21 cellular contexts compared by ENCODE assay signal in the genomic region with DNA sequence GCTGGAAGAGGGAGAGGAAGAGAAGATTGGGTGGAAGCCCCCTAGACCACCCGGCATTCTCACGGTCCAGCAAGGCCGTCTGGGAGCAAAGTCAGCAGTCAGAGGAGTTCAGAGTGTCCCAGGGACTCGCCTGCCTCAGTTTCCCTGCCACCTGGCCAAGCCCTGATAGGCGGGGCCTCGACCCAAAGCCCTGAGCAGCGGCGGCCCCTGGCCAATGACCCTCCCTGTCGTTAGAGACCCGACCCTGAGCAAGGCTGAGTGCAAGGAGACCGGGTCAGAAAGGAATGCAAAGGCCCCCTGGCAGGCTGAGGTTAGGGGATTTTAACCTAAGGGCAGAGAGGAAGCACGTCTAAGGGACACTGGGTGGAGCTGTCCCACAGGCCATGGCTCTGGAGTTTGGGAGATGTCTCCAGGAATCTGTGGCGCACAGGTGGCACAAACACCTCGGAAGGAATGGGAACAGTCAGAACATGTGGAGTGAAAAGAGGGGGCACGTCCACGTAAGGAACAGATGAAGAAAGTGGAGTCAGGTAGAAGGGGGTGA.
A peak's percentile ranks its signal among the peaks of the same experiment; 100 is the strongest.
DNase-seq lines count a peak whose midpoint lies in the region; ATAC-seq, FAIRE-seq and TF ChIP-seq lines count a peak whose summit lies in the region.
"Had no signal": no experiment of that assay in that cellular context is flagged by ENCODE, and none has a peak within 500 bp of the region (broad histone marks: within the 10 kb centered on the region; RNA-seq: fewer than 3 reads in every experiment).

No MANE protein-coding gene starts in this region.

- H2AFZ ChIP-seq in H1 (ENCODE audit: low read length), result no peak overlapping the region
- no peak overlapping the region for H2AFZ ChIP-seq in neuronal stem cell (ENCODE audit: low read length)
- H2AFZ ChIP-seq in mesenchymal stem cell (ENCODE audit: low read depth, low read length), result no peak overlapping the region

- peak; percentile 51 to 61 (median 53) for TF ChIP-seq CTCF in H1 (IDR thresholded peaks at IDR 0.05; ENCODE audit: control extremely low read depth in 1 of 3, insufficient read depth in 1 of 3, low read depth in 1 of 3, low read length in 3 of 3)

- H2BK120ac ChIP-seq in H1 (replicated peaks; ENCODE audit: low read depth, low read length) (no peak overlapping the region), neuronal stem cell (ENCODE audit: low read depth, low read length) (no peak overlapping the region), mesenchymal stem cell (ENCODE audit: low read depth, low read length) (no peak overlapping the region)

- peaks cover 0 to 1% (median 0%) of the 10 kb centered on the region in 4 experiments; a peak in 1 of 7 replicates for H3K27me3 ChIP-seq in H1 (replicated peaks in 1 of 4; ENCODE audit: control insufficient read depth in 3 of 4, extremely low read depth in 1 of 4, insufficient read depth in 3 of 4, low read length in 3 of 4)
- H3K27me3 ChIP-seq in neuronal stem cell (ENCODE audit: control insufficient read depth in 3 of 3, insufficient read depth in 3 of 3, low read depth in 1 of 3, low read length in 3 of 3), result no peaks in the 10 kb centered on the region
- peaks cover 6 to 8% of the 10 kb centered on the region in 2 experiments for H3K27me3 ChIP-seq in mesenchymal stem cell (ENCODE audit: control insufficient read depth in 1 of 2, insufficient read depth in 1 of 2, low read length in 2 of 2)
- H3K27me3 ChIP-seq: BLaER1, Peyer's patch had no signal

- H2BK15ac ChIP-seq in H1 (ENCODE audit: low read length) (no peak overlapping the region), neuronal stem cell (ENCODE audit: low read length) (no peak overlapping the region), mesenchymal stem cell (ENCODE audit: low read depth, poor library complexity, severe bottlenecking) (no peak overlapping the region)

- H2BK20ac ChIP-seq in H1 (ENCODE audit: low read length), result no peak overlapping the region

- H3K9ac ChIP-seq in H1 (replicated peaks in 1 of 4; ENCODE audit: extremely low read depth in 1 of 4, low read depth in 3 of 4, low read length in 3 of 4), result no peak overlapping the region
- no peak overlapping the region for H3K9ac ChIP-seq in neuronal stem cell (ENCODE audit: low read depth, low read length, poor library complexity)
- no peak overlapping the region for H3K9ac ChIP-seq in mesenchymal stem cell (ENCODE audit: low read length)
- H3K9ac ChIP-seq: BLaER1 had no signal

- H3K23ac ChIP-seq in H1 (ENCODE audit: insufficient read length), result no peak overlapping the region
- H3K23ac ChIP-seq in neuronal stem cell (ENCODE audit: low read depth, low read length, poor library complexity), result no peak overlapping the region
- H3K23ac ChIP-seq in mesenchymal stem cell (ENCODE audit: low read length in 2 of 2), result no peak overlapping the region

- 70% methylated on average over 10 of the region's 16 CpGs; no CpG with 5 or more reads in 1 of the 2 experiments for WGBS in H1 (ENCODE audit: extremely low coverage in 1 of 2, insufficient coverage in 1 of 2, insufficient read length in 1 of 2, insufficient replicate concordance in 2 of 2, low coverage in 1 of 2, low lambda C conversion rate in 2 of 2, missing lambda C conversion rate in 1 of 2), 2 experiments
- WGBS in neuronal stem cell (ENCODE audit: extremely low coverage in 2 of 2, insufficient read length in 2 of 2, insufficient replicate concordance in 1 of 2), 2 donors, result no CpG with 5 or more reads among the region's 16 CpGs
- 53% methylated on average over 16 of the region's 16 CpGs for WGBS in mesenchymal stem cell

- H3K36me3 ChIP-seq in H1 (ENCODE audit: control insufficient read depth in 2 of 4, insufficient read depth in 4 of 4, low read length in 3 of 4), result no peaks in the 10 kb centered on the region
- H3K36me3 ChIP-seq in neuronal stem cell (replicated peaks in 1 of 2; ENCODE audit: control insufficient read depth in 2 of 2, insufficient read depth in 2 of 2, low read length in 2 of 2), result no peaks in the 10 kb centered on the region
- no peaks in the 10 kb centered on the region for H3K36me3 ChIP-seq in mesenchymal stem cell (ENCODE audit: control insufficient read depth in 1 of 2, insufficient read depth in 2 of 2, low read depth in 1 of 2, low read length in 2 of 2)
- H3K36me3 ChIP-seq: BLaER1, Peyer's patch had no signal

- H4K8ac ChIP-seq in H1 (ENCODE audit: extremely low read depth, insufficient read depth, low read length) (no peak overlapping the region; the same call in 1 of the 2 replicates), neuronal stem cell (ENCODE audit: low read depth, low read length) (no peak overlapping the region), mesenchymal stem cell (ENCODE audit: low read length) (no peak overlapping the region)

- no peaks in the 10 kb centered on the region for H4K20me1 ChIP-seq in H1 (replicated peaks in 1 of 2; ENCODE audit: control insufficient read depth in 1 of 2, insufficient read depth in 2 of 2, low read length in 2 of 2)
- H4K20me1 ChIP-seq: BLaER1 had no signal

- H3K4ac ChIP-seq in H1 (replicated peaks; ENCODE audit: insufficient read length, low read depth, low read length), result no peak overlapping the region
- no peak overlapping the region for H3K4ac ChIP-seq in neuronal stem cell (ENCODE audit: low read length)
- no peak overlapping the region for H3K4ac ChIP-seq in mesenchymal stem cell (ENCODE audit: low read depth in 1 of 2, low read length in 2 of 2)

- H3K4me2 ChIP-seq in H1 (ENCODE audit: insufficient read depth in 1 of 2, low read depth in 2 of 2, low read length in 2 of 2), result no peak overlapping the region
- H3K4me2 ChIP-seq in neuronal stem cell (ENCODE audit: insufficient read depth, low read length, poor library complexity, severe bottlenecking), result no peak overlapping the region
- no peak overlapping the region for H3K4me2 ChIP-seq in mesenchymal stem cell (ENCODE audit: low read length, poor library complexity, severe bottlenecking)
- H3K4me2 ChIP-seq: BLaER1 had no signal

- H3K27ac ChIP-seq in H1 (ENCODE audit: low read depth, low read length), result no peak overlapping the region
- H3K27ac ChIP-seq in neuronal stem cell (replicated peaks; ENCODE audit: low read length), result no peak overlapping the region
- no peak overlapping the region for H3K27ac ChIP-seq in mesenchymal stem cell (ENCODE audit: low read length, poor library complexity, severe bottlenecking)
- H3K27ac ChIP-seq: 22Rv1, BLaER1, Peyer's patch had no signal

- H2AK5ac ChIP-seq in H1 (ENCODE audit: low read depth, low read length) (no peak overlapping the region), neuronal stem cell (ENCODE audit: low read depth, low read length) (peak overlapping the region; percentile 59), mesenchymal stem cell (ENCODE audit: low read length, severe bottlenecking) (no peak overlapping the region)

- H2BK12ac ChIP-seq in H1 (ENCODE audit: low read depth, low read length) (no peak overlapping the region), neuronal stem cell (ENCODE audit: low read length) (no peak overlapping the region), mesenchymal stem cell (ENCODE audit: low read length in 2 of 2) (no peak overlapping the region)

- DNase-seq in DMS 273 (lab: John Stamatoyannopoulos, UW; ENCODE audit: unreplicated experiment), result peak; percentile 53
- no peak for DNase-seq in DMS 273 treated with DMSO at 0.1 percent for 48 hours (lab: John Stamatoyannopoulos, UW)
- DNase-seq in M059J (ENCODE audit: low read depth), result peak; percentile 3
- DNase-seq in H1 (ENCODE audit: low read depth in 1 of 2, low spot score in 2 of 2), result no peak
- DNase-seq in neuronal stem cell (ENCODE audit: low spot score), result no peak
- no peak for DNase-seq in mesenchymal stem cell
- DNase-seq in NCI-H1694 (lab: John Stamatoyannopoulos, UW), result no peak
- DNase-seq: IMR-90, MV-4-11, NCI-H1417 treated with DMSO at 0.1 percent for 48 hours, NCI-H2029 treated with DMSO at 0.1 percent for 48 hours, NCI-H226, NCI-H526 treated with DMSO at 0.1 percent for 48 hours, Peyer's patch, SHP77 had no signal

- H3K79me1 ChIP-seq in H1 (ENCODE audit: low read depth, low read length) (no peaks in the 10 kb centered on the region), neuronal stem cell (ENCODE audit: low read depth, low read length) (peaks cover 2% of the 10 kb centered on the region), mesenchymal stem cell (replicated peaks; ENCODE audit: low read length, poor library complexity, severe bottlenecking) (no peaks in the 10 kb centered on the region)

- TF ChIP-seq EP300 in H1 (IDR thresholded peaks at IDR 0.05; ENCODE audit: borderline replicate concordance in 1 of 2, low read depth in 2 of 2, low read length in 2 of 2), result no peak

- H4K91ac ChIP-seq in H1 (replicated peaks; ENCODE audit: insufficient read length, low read length) (no peak overlapping the region), neuronal stem cell (ENCODE audit: low read depth, low read length, poor library complexity) (no peak overlapping the region), mesenchymal stem cell (ENCODE audit: low read length) (no peak overlapping the region)

- CTCF ChIA-PET in H1 (lab: Charles Lee; ENCODE audit: partially characterized antibody), result interaction anchor here (0.6 to 5.7 kb wide), 13 partner anchors 9 to 205 kb away, joined by 3 to 30 read pairs (median 3); no protein-coding TSS in a partner anchor

- H3K23me2 ChIP-seq in H1 (ENCODE audit: low read depth, low read length), result no peaks in the 10 kb centered on the region

- FAIRE-seq in H1 (lab: Jason Lieb, UNC), result no peak
- FAIRE-seq: GM12878, GM18507 had no signal

- no peak overlapping the region for H4K5ac ChIP-seq in H1 (ENCODE audit: insufficient read length, low read depth, low read length)

- no peak overlapping the region for H3K56ac ChIP-seq in H1 (replicated peaks; ENCODE audit: insufficient read length, low read depth, low read length)

- H2BK5ac ChIP-seq in H1 (ENCODE audit: low read depth, low read length) (no peak overlapping the region), neuronal stem cell (ENCODE audit: low read length) (no peak overlapping the region), mesenchymal stem cell (ENCODE audit: low read depth, low read length, poor library complexity, severe bottlenecking) (no peak overlapping the region)

- no peak overlapping the region for H3K14ac ChIP-seq in H1 (ENCODE audit: insufficient read length)
- H3K14ac ChIP-seq in neuronal stem cell (ENCODE audit: low read length), result peak overlapping the region; percentile 79
- no peak overlapping the region for H3K14ac ChIP-seq in mesenchymal stem cell (ENCODE audit: low read length in 2 of 2)

- POLR2A ChIA-PET in H1 (lab: Charles Lee; ENCODE audit: partially characterized antibody), result no interaction called here

- no peak for TF ChIP-seq POLR2A in H1 (IDR thresholded peaks at IDR 0.05; ENCODE audit: control extremely low read depth in 1 of 2, low read depth in 2 of 2, low read length in 2 of 2)

- peaks cover 0 to 2% (median 0%) of the 10 kb centered on the region in 4 experiments; a peak in 3 of 7 replicates for H3K4me1 ChIP-seq in H1 (replicated peaks in 1 of 4; ENCODE audit: control insufficient read depth in 3 of 4, insufficient read depth in 4 of 4, low read length in 3 of 4)
- H3K4me1 ChIP-seq in neuronal stem cell (ENCODE audit: control insufficient read depth in 2 of 2, insufficient read depth in 1 of 2, low read depth in 1 of 2, low read length in 2 of 2), result no peaks in the 10 kb centered on the region
- peaks cover 1% of the 10 kb centered on the region for H3K4me1 ChIP-seq in mesenchymal stem cell (ENCODE audit: control insufficient read depth, insufficient read depth, low read depth, low read length)
- H3K4me1 ChIP-seq: BLaER1, Peyer's patch had no signal

- no peak for ATAC-seq in HG02759 (IDR thresholded peaks at IDR 0.05; ENCODE audit: unreplicated experiment)
- ATAC-seq: GM12878, HCT116 had no signal

- H3K9me3 ChIP-seq in H1 (ENCODE audit: insufficient read depth in 2 of 2, low read depth in 1 of 2, low read length in 1 of 2) (no peaks in the 10 kb centered on the region), neuronal stem cell (replicated peaks in 1 of 2; ENCODE audit: control insufficient read depth in 2 of 2, insufficient read depth in 1 of 2, low read depth in 1 of 2, low read length in 2 of 2) (no peaks in the 10 kb centered on the region), mesenchymal stem cell (ENCODE audit: control insufficient read depth, low read length) (no peaks in the 10 kb centered on the region)
- H3K9me3 ChIP-seq: BLaER1, Peyer's patch had no signal

- peak; percentile 82 to 84 for TF ChIP-seq RAD21 in H1 (IDR thresholded peaks at IDR 0.05 in 1 of 2, conservative IDR thresholded peaks at IDR 0.05 in 1 of 2; ENCODE audit: low read depth in 2 of 2, low read length in 2 of 2)

- H3K18ac ChIP-seq in H1 (ENCODE audit: extremely low read depth, low read length) (no peak overlapping the region), neuronal stem cell (ENCODE audit: low read length) (peak overlapping the region; percentile 62), mesenchymal stem cell (ENCODE audit: low read depth in 1 of 2, low read length in 2 of 2) (no peak overlapping the region)

- H3K4me3 ChIP-seq in H1 (ENCODE audit: extremely low read depth in 1 of 4, insufficient read depth in 2 of 4, low read depth in 3 of 4, low read length in 4 of 4), result no peak overlapping the region
- no peak overlapping the region for H3K4me3 ChIP-seq in neuronal stem cell (ENCODE audit: low read length in 2 of 2)
- H3K4me3 ChIP-seq in mesenchymal stem cell (ENCODE audit: insufficient read depth in 1 of 2, low read depth in 1 of 2, low read length in 2 of 2), result no peak overlapping the region
- H3K4me3 ChIP-seq: BLaER1, GM12878, Peyer's patch had no signal

- H3K79me2 ChIP-seq in H1 (ENCODE audit: control insufficient read depth in 1 of 2, insufficient read depth in 2 of 2, low read length in 2 of 2), result no peaks in the 10 kb centered on the region

Comparison
In these comparisons a context has a peak if more than half of its experiments do, and no peak if none do; other contexts are left out.
1. DNase-seq: peak in DMS 273 (single experiment) and M059J (single experiment); none in DMS 273 treated with DMSO at 0.1 percent for 48 hours (single experiment), H1 (0 of 2), neuronal stem cell (single experiment), mesenchymal stem cell (single experiment) and NCI-H1694 (single experiment).